Comparison of ENCODE assay signal across 8 cellular contexts in genomic region chr11:47269829-47270305, GRCh38. TPM values are rescaled to one million over a fixed set of nuclear protein-coding genes. Genes with fewer than 3 reads are reported as not detected.
DNase-seq lines count a peak whose midpoint lies in the region; ATAC-seq and FAIRE-seq lines count a peak whose summit lies in the region.

MADD (plus strand) TSS chr11:47270133.

- H3K36me3 ChIP-seq in BLaER1 = peaks cover 16% of the 10 kb centered on the region
- no peaks in the 10 kb centered on the region for H3K36me3 ChIP-seq in ectodermal cell (ENCODE audit: control insufficient read depth, insufficient read depth, low read length)

- H3K27me3 Mint-ChIP-seq in activated CD4-positive, alpha-beta memory T cell treated with anti-CD3 and anti-CD28 coated beads for 36 hours = no peaks in the 10 kb centered on the region

- peak within 1 kb of the TSS; percentile 84 for H3K4me3 Mint-ChIP-seq in activated CD4-positive, alpha-beta memory T cell treated with anti-CD3 and anti-CD28 coated beads for 36 hours

- H3K9ac ChIP-seq in BLaER1 = peak within 1 kb of the TSS; percentile 90

- CTCF ChIA-PET in activated CD4-positive, alpha-beta memory T cell treated with anti-CD3 and anti-CD28 coated beads for 36 hours (lab: Charles Lee) = interaction anchor here (1.4 to 1.7 kb wide), 2 partner anchors 10 to 143 kb away, joined by 4 to 15 read pairs; no protein-coding TSS in a partner anchor

- H3K4me3 ChIP-seq in BLaER1 (peak within 1 kb of the TSS; percentile 76), ectodermal cell (ENCODE audit: insufficient read depth, low read depth, low read length) (peak within 1 kb of the TSS; percentile 80)

- H3K4me1 Mint-ChIP-seq in activated CD4-positive, alpha-beta memory T cell treated with anti-CD3 and anti-CD28 coated beads for 36 hours (ENCODE audit: low read depth) = peaks cover 44% of the 10 kb centered on the region

- H3K9me3 ChIP-seq in BLaER1 (no peaks in the 10 kb centered on the region), ectodermal cell (ENCODE audit: control insufficient read depth, low read length) (no peaks in the 10 kb centered on the region)

- intact Hi-C loops in activated CD4-positive, alpha-beta memory T cell treated with anti-CD3 and anti-CD28 coated beads for 36 hours (cut with micrococcal nuclease) = loop anchor here (1.0 kb wide), 5 partner anchors 22 to 156 kb away; partner anchors contain the start of genes ACP2, DDB2, PSMC3 and SLC39A13

- H3K27ac ChIP-seq in BLaER1 = peak within 1 kb of the TSS; percentile 97
- peak within 1 kb of the TSS; percentile 77 for H3K27ac ChIP-seq in ectodermal cell (ENCODE audit: insufficient read depth, low read depth, low read length, poor library complexity, severe bottlenecking)

- H3K4me1 ChIP-seq in BLaER1 (peaks cover 72% of the 10 kb centered on the region), ectodermal cell (ENCODE audit: control insufficient read depth, insufficient read depth, low read length) (peaks cover 17% of the 10 kb centered on the region)

- POLR2A ChIA-PET in activated CD4-positive, alpha-beta memory T cell treated with anti-CD3 and anti-CD28 coated beads for 36 hours (lab: Charles Lee) = interaction anchor here (2.6 kb wide), 1 partner anchor 54 kb away, joined by 20 read pairs; the partner anchor contains the start of gene DDB2

- FAIRE-seq in GM19239 (lab: Jason Lieb, UNC) = no peak

- DNase-seq in GM19239 (ENCODE audit: insufficient read length, low spot score) = peak; percentile 92
- peak; percentile 71 for DNase-seq in NCI-H748 treated with DMSO at 0.1 percent for 48 hours (lab: John Stamatoyannopoulos, UW)
- peak; percentile 93 for DNase-seq in activated CD4-positive, alpha-beta memory T cell treated with anti-CD3 and anti-CD28 coated beads for 36 hours
- peak; percentile 85 for DNase-seq in medulla oblongata (ENCODE audit: extremely low spot score)
- peak; percentile 89 for DNase-seq in stimulated activated CD8-positive, alpha-beta memory T cell treated with anti-CD3 and anti-CD28 coated beads, Interleukin-12 subunit alpha, Interleukin-12 subunit beta, amount 100 ng/mL, for 1 hour (ENCODE audit: low read depth)

- H3K27me3 ChIP-seq in BLaER1 = no peaks in the 10 kb centered on the region
- no peaks in the 10 kb centered on the region for H3K27me3 ChIP-seq in ectodermal cell (ENCODE audit: control insufficient read depth, insufficient read depth, low read length, poor library complexity, severe bottlenecking)

- 0 to 1% methylated on average over 57 of the region's 57 CpGs for WGBS in ectodermal cell, 2 experiments

- peak; percentile 78 for ATAC-seq in HG03439 (IDR thresholded peaks at IDR 0.05; ENCODE audit: unreplicated experiment)

- peak within 1 kb of the TSS; percentile 99 for H3K27ac Mint-ChIP-seq in activated CD4-positive, alpha-beta memory T cell treated with anti-CD3 and anti-CD28 coated beads for 36 hours

- peaks cover 45% of the 10 kb centered on the region for H4K20me1 ChIP-seq in BLaER1

- H3K36me3 Mint-ChIP-seq in activated CD4-positive, alpha-beta memory T cell treated with anti-CD3 and anti-CD28 coated beads for 36 hours = peaks cover 4% of the 10 kb centered on the region

- H3K9me3 Mint-ChIP-seq in activated CD4-positive, alpha-beta memory T cell treated with anti-CD3 and anti-CD28 coated beads for 36 hours = no peaks in the 10 kb centered on the region

- H3K4me2 ChIP-seq in BLaER1 = peak within 1 kb of the TSS; percentile 99

RNA-seq across cellular contexts. Expression of gene MADD, which starts in this region (rescaled TPM):
- 10 to 100 TPM; 58.2 to 62.1 TPM for total RNA-seq in activated CD4-positive, alpha-beta memory T cell treated with anti-CD3 and anti-CD28 coated beads for 36 hours
- polyA plus RNA-seq in ectodermal cell (2013, experiment 1 of 4) = 31.4 TPM
- 26.2 TPM for polyA plus RNA-seq in ectodermal cell (2013, experiment 2 of 4)
- polyA plus RNA-seq in ectodermal cell (2013, experiment 3 of 4) = 18.7 TPM
- polyA plus RNA-seq in ectodermal cell (2013, experiment 4 of 4) = 22.5 TPM

Comparison
In these comparisons a context has a peak if more than half of its experiments do, and no peak if none do; other contexts are left out.
1. Peak in every context shown above with its lines: DNase-seq, ATAC-seq, H3K4me3 ChIP-seq and H3K27ac ChIP-seq.